19 cellular contexts compared by ENCODE assay signal in genomic region chr3:183584914-183585280, GRCh38. TPM values are rescaled to one million over a fixed set of nuclear protein-coding genes. Genes with fewer than 3 reads are reported as not detected.
DNase-seq lines count a peak whose midpoint lies in the region; ATAC-seq and TF ChIP-seq lines count a peak whose summit lies in the region.
"Had no signal": no experiment of that assay in that cellular context is flagged by ENCODE, and none has a peak within 500 bp of the region (broad histone marks: within the 10 kb centered on the region; RNA-seq: fewer than 3 reads in every experiment).

No MANE protein-coding gene starts in this region.

- H3K27ac ChIP-seq in CD4-positive, alpha-beta T cell (ENCODE audit: low read depth, low read length), result no peak overlapping the region
- H3K27ac ChIP-seq in hepatocyte, result peak overlapping the region; percentile 84
- H3K27ac ChIP-seq in MM.1S (ENCODE audit: low read length), result no peak overlapping the region
- H3K27ac ChIP-seq in SK-N-SH (ENCODE audit: low read depth in 2 of 2, low read length in 1 of 2), result peak overlapping the region in 1 of 2 experiments; percentile 68; a peak in 2 of 4 replicates
- H3K27ac ChIP-seq: brain microvascular endothelial cell, KMS-11 had no signal

- TF ChIP-seq CTCF in CD4-positive, alpha-beta T cell (IDR thresholded peaks at IDR 0.05), result no peak
- TF ChIP-seq CTCF in hepatocyte (IDR thresholded peaks at IDR 0.05; ENCODE audit: poor library complexity) (no peak), MM.1S (IDR thresholded peaks at IDR 0.05; ENCODE audit: low read length) (no peak), SK-N-SH (IDR thresholded peaks at IDR 0.05) (no peak)

- no peak for TF ChIP-seq EP300 in SK-N-SH (IDR thresholded peaks at IDR 0.05; ENCODE audit: borderline replicate concordance in 1 of 2, low read depth in 1 of 2, low read length in 1 of 2)

- TF ChIP-seq RAD21 in SK-N-SH (IDR thresholded peaks at IDR 0.05; ENCODE audit: low read length), result no peak

- CTCF ChIA-PET in CD4-positive, alpha-beta T cell (lab: Charles Lee), result no interaction called here
- CTCF ChIA-PET in T-cell (lab: Charles Lee), result interaction anchor here in 1 of 2 donors (0.6 kb wide), 1 partner anchor 1037 kb away, joined by 3 read pairs; no protein-coding TSS in a partner anchor
- CTCF ChIA-PET in SK-N-SH (lab: Yijun Ruan, JAX), result interaction anchor here (0.8 to 1.1 kb wide), 2 partner anchors 82 to 210 kb away, joined by 3 read pairs; no protein-coding TSS in a partner anchor

- POLR2A ChIA-PET in CD4-positive, alpha-beta T cell (lab: Charles Lee), result interaction anchor here (0.9 to 1.4 kb wide), 2 partner anchors 8 to 51 kb away, joined by 3 read pairs; partner anchors contain the start of gene KLHL24
- POLR2A ChIA-PET in T-cell (lab: Charles Lee) (interaction anchor here (0.5 to 0.8 kb wide), 3 partner anchors 29 to 123 kb away, joined by 3 to 15 read pairs (median 3); partner anchors contain the start of gene KLHL6 (in 1 of the 2)), SK-N-SH (lab: Yijun Ruan, JAX) (interaction anchor here (0.6 to 1.2 kb wide), 2 partner anchors 51 to 230 kb away, joined by 3 to 4 read pairs; partner anchors contain the start of gene KLHL24)

- 47% methylated on average over 3 of the region's 3 CpGs for WGBS in hepatocyte (ENCODE audit: low lambda C conversion rate, missing lambda C conversion rate)
- 20% methylated on average over 3 of the region's 3 CpGs for WGBS in SK-N-SH (ENCODE audit: low lambda C conversion rate)

- H3K4me1 ChIP-seq in hepatocyte (ENCODE audit: insufficient read depth) (peaks cover 33% of the 10 kb centered on the region), skeletal muscle satellite cell (ENCODE audit: control insufficient read depth, insufficient read depth, low read length) (peaks cover 17% of the 10 kb centered on the region), MM.1S (ENCODE audit: low read length) (peaks cover 7% of the 10 kb centered on the region), SK-N-SH (ENCODE audit: control insufficient read depth in 1 of 2, insufficient read depth in 2 of 2, low read depth in 1 of 2, low read length in 1 of 2) (peaks cover 0 to 27% of the 10 kb centered on the region in 2 experiments; a peak in 1 of 4 replicates)

- no peaks in the 10 kb centered on the region for H3K9me3 ChIP-seq in CD4-positive, alpha-beta T cell (ENCODE audit: control insufficient read depth, low read length)
- H3K9me3 ChIP-seq in hepatocyte (ENCODE audit: low read depth) (no peaks in the 10 kb centered on the region), skeletal muscle satellite cell (replicated peaks; ENCODE audit: low read length) (no peaks in the 10 kb centered on the region), MM.1S (replicated peaks; ENCODE audit: insufficient read depth, low read length) (no peaks in the 10 kb centered on the region), SK-N-SH (no peaks in the 10 kb centered on the region)

- ATAC-seq in CD4-positive, alpha-beta T cell (ENCODE audit: poor library complexity), result no peak
- ATAC-seq in T-cell (replicated peaks in 1 of 4) (no peak), HG03521 (IDR thresholded peaks at IDR 0.05; ENCODE audit: unreplicated experiment) (no peak)
- ATAC-seq: left colon had no signal

- H3K4me2 ChIP-seq in hepatocyte (no peak overlapping the region), skeletal muscle satellite cell (ENCODE audit: low read length) (no peak overlapping the region), MM.1S (ENCODE audit: low read depth, low read length) (no peak overlapping the region), SK-N-SH (no peak overlapping the region)
- H3K4me2 ChIP-seq: KMS-11 had no signal

- H3K4me3 Mint-ChIP-seq in CD4-positive, alpha-beta T cell, result no peak overlapping the region
- no peak overlapping the region for H3K4me3 Mint-ChIP-seq in T-cell
- H3K4me3 Mint-ChIP-seq: activated naive CD4-positive, alpha-beta T cell treated with anti-CD3 and anti-CD28 coated beads for 36 hours; naive B cell had no signal

- DNase-seq in CD4-positive, alpha-beta T cell, result no peak
- DNase-seq in T-cell, result no peak
- DNase-seq in hepatocyte (ENCODE audit: low spot score), result no peak
- DNase-seq in MM.1S, result no peak
- no peak for DNase-seq in SK-N-SH
- DNase-seq in NCI-H524 treated with DMSO at 0.1 percent for 48 hours (lab: John Stamatoyannopoulos, UW), result no peak
- DNase-seq: activated CD4-positive, CD25-positive, alpha-beta regulatory T cell treated with anti-CD3 and anti-CD28 coated beads, Interleukin-2, amount 50 U/mL, for 72 hours; activated naive CD4-positive, alpha-beta T cell treated with anti-CD3 and anti-CD28 coated beads for 36 hours; Calu3; effector CD8-positive, alpha-beta T cell; GF-D8; naive B cell; NCI-H1105 had no signal

- H3K79me2 ChIP-seq in hepatocyte, result no peaks in the 10 kb centered on the region
- H3K79me2 ChIP-seq in MM.1S (ENCODE audit: low read length), result no peaks in the 10 kb centered on the region
- no peaks in the 10 kb centered on the region for H3K79me2 ChIP-seq in SK-N-SH (ENCODE audit: insufficient read depth)

- no peaks in the 10 kb centered on the region for H3K36me3 ChIP-seq in hepatocyte (replicated peaks; ENCODE audit: insufficient read depth, low read depth)
- no peaks in the 10 kb centered on the region for H3K36me3 ChIP-seq in skeletal muscle satellite cell (ENCODE audit: insufficient read depth, low read length)
- H3K36me3 ChIP-seq in MM.1S (replicated peaks; ENCODE audit: insufficient read depth, low read length), result no peaks in the 10 kb centered on the region
- H3K36me3 ChIP-seq in SK-N-SH (replicated peaks in 1 of 2; ENCODE audit: control insufficient read depth in 1 of 2, insufficient read depth in 2 of 2, low read length in 1 of 2), result no peaks in the 10 kb centered on the region
- H3K36me3 ChIP-seq: brain microvascular endothelial cell had no signal

- no peaks in the 10 kb centered on the region for H3K36me3 Mint-ChIP-seq in CD4-positive, alpha-beta T cell (ENCODE audit: low read depth)
- H3K36me3 Mint-ChIP-seq in T-cell, result no peaks in the 10 kb centered on the region
- H3K36me3 Mint-ChIP-seq: naive B cell had no signal

- intact Hi-C loops in CD4-positive, alpha-beta T cell (cut with DNase I, micrococcal nuclease), result loop anchor here in 1 of 2 experiments (5.0 kb wide), 1 partner anchor 33 kb away; no protein-coding TSS in a partner anchor

- no peaks in the 10 kb centered on the region for H4K20me1 ChIP-seq in hepatocyte (ENCODE audit: insufficient read depth, poor library complexity, severe bottlenecking)
- no peaks in the 10 kb centered on the region for H4K20me1 ChIP-seq in MM.1S (ENCODE audit: insufficient read depth, low read length)
- no peaks in the 10 kb centered on the region for H4K20me1 ChIP-seq in SK-N-SH (ENCODE audit: insufficient read depth)

- H3K27ac Mint-ChIP-seq in CD4-positive, alpha-beta T cell, result peak overlapping the region; percentile 13
- peak overlapping the region; percentile 14 to 77 for H3K27ac Mint-ChIP-seq in T-cell
- H3K27ac Mint-ChIP-seq: activated naive CD4-positive, alpha-beta T cell treated with anti-CD3 and anti-CD28 coated beads for 36 hours; naive B cell had no signal

- no peak overlapping the region for H3K4me3 ChIP-seq in hepatocyte
- H3K4me3 ChIP-seq in skeletal muscle satellite cell (ENCODE audit: low read length), result no peak overlapping the region
- H3K4me3 ChIP-seq in MM.1S (ENCODE audit: low read length), result no peak overlapping the region
- H3K4me3 ChIP-seq in SK-N-SH (ENCODE audit: low read depth in 2 of 2, low read length in 1 of 2), result no peak overlapping the region

- H3K9ac ChIP-seq in skeletal muscle satellite cell (ENCODE audit: low read depth, low read length) (peak overlapping the region; percentile 10), MM.1S (ENCODE audit: low read length) (no peak overlapping the region), SK-N-SH (no peak overlapping the region)
- H3K9ac ChIP-seq: KMS-11 had no signal

- H3K9me2 ChIP-seq in hepatocyte (replicated peaks; ENCODE audit: insufficient read depth) (no peaks in the 10 kb centered on the region), MM.1S (replicated peaks; ENCODE audit: insufficient read depth, low read length) (no peaks in the 10 kb centered on the region), SK-N-SH (no peaks in the 10 kb centered on the region)

- H3K27me3 ChIP-seq in CD4-positive, alpha-beta T cell (ENCODE audit: control insufficient read depth, insufficient read depth, low read length), result no peaks in the 10 kb centered on the region
- H3K27me3 ChIP-seq in hepatocyte (no peaks in the 10 kb centered on the region), skeletal muscle satellite cell (ENCODE audit: control insufficient read depth, insufficient read depth, low read length) (peaks cover 19% of the 10 kb centered on the region), MM.1S (replicated peaks; ENCODE audit: insufficient read depth, low read length) (no peaks in the 10 kb centered on the region), SK-N-SH (ENCODE audit: insufficient read depth) (0 out of 2 replicates have a peak, but pooled peaks cover 6% of the 10 kb centered on the region)
- H3K27me3 ChIP-seq: brain microvascular endothelial cell had no signal

- no peaks in the 10 kb centered on the region for H3F3A ChIP-seq in MM.1S (ENCODE audit: insufficient read depth, low read length)
- no peaks in the 10 kb centered on the region for H3F3A ChIP-seq in SK-N-SH (replicated peaks; ENCODE audit: insufficient read depth)

- peaks cover 69% of the 10 kb centered on the region for H3K4me1 Mint-ChIP-seq in CD4-positive, alpha-beta T cell (ENCODE audit: low read depth)
- peaks cover 44 to 78% (median 60%) of the 10 kb centered on the region in 3 donors for H3K4me1 Mint-ChIP-seq in T-cell

- peaks cover 2% of the 10 kb centered on the region for H3K9me3 Mint-ChIP-seq in CD4-positive, alpha-beta T cell
- no peaks in the 10 kb centered on the region for H3K9me3 Mint-ChIP-seq in T-cell
- H3K9me3 Mint-ChIP-seq: activated naive CD4-positive, alpha-beta T cell treated with anti-CD3 and anti-CD28 coated beads for 36 hours; naive B cell had no signal

- H2AFZ ChIP-seq in hepatocyte, result no peak overlapping the region
- H2AFZ ChIP-seq in MM.1S (ENCODE audit: low read length), result no peak overlapping the region
- no peak overlapping the region for H2AFZ ChIP-seq in SK-N-SH (ENCODE audit: low read depth)

- H3K27me3 Mint-ChIP-seq in CD4-positive, alpha-beta T cell, result no peaks in the 10 kb centered on the region
- H3K27me3 Mint-ChIP-seq in T-cell, result no peaks in the 10 kb centered on the region

RNA-seq across cellular contexts. Expression of gene KLHL6, which starts 29.4 kb away (rescaled TPM):
- 10 to 100 TPM; 23.9 to 24.2 TPM for total RNA-seq in CD4-positive, alpha-beta T cell
- total RNA-seq in T-cell (10 to 100 TPM; 34.8 to 54.7 (median 52.5) TPM), hepatocyte (0.16 and 0.17 TPM in 2 replicates)
- polyA plus RNA-seq in hepatocyte (0.04 TPM in 1 of 2 replicates, not detected in the other), SK-N-SH (2012; rRNA removed) (not detected in 2 replicates)
- total RNA-seq in skeletal muscle satellite cell (2012; rRNA removed), result not detected in 2 replicates
- polyA plus RNA-seq in SK-N-SH (2012; cell fraction: cytosol; rRNA removed), result not detected in 2 replicates
- polyA plus RNA-seq in SK-N-SH (2012; cell fraction: nucleus; rRNA removed), result not detected in 2 replicates
- total RNA-seq: Calu3, H1 had no signal

RNA-seq across cellular contexts. Expression of gene KLHL24, which starts 50.5 kb away (rescaled TPM):
- 100 to 1,000 TPM; 190 to 191 TPM for total RNA-seq in CD4-positive, alpha-beta T cell
- total RNA-seq in T-cell (100 to 1,000 TPM in 3 of 5 donors, 10 to 100 TPM in 2; 83.3 to 145 (median 101) TPM), hepatocyte (106 and 107 TPM in 2 replicates)
- polyA plus RNA-seq in hepatocyte (29.6 and 29.7 TPM in 2 replicates), SK-N-SH (2012; rRNA removed) (5.7 and 8.0 TPM in 2 replicates)
- total RNA-seq in skeletal muscle satellite cell (2012; rRNA removed), result 14.2 and 17.5 TPM in 2 replicates
- 6.1 and 7.3 TPM in 2 replicates for polyA plus RNA-seq in SK-N-SH (2012; cell fraction: cytosol; rRNA removed)
- 8.2 and 11.2 TPM in 2 replicates for polyA plus RNA-seq in SK-N-SH (2012; cell fraction: nucleus; rRNA removed)

Comparison
In these comparisons a context has a peak if more than half of its experiments do, and no peak if none do; other contexts are left out.
1. RNA of gene KLHL6, which starts 29.4 kb away (total RNA-seq): 34.8 to 54.7 TPM in T-cell and 23.9 to 24.2 TPM in CD4-positive, alpha-beta T cell; 0.16 to 0.17 TPM in hepatocyte; every median in the first group is over 10 times any median in the second.